16 cellular contexts compared by ENCODE assay signal in genomic region chr21:40936771-40937261, GRCh38.
"Had no signal": no experiment of that assay in that cellular context is flagged by ENCODE, and none has a peak within 500 bp of the region (broad histone marks: within the 10 kb centered on the region; RNA-seq: fewer than 3 reads in every experiment).

No MANE protein-coding gene starts in this region.

- H3K9me3 ChIP-seq: uterus had no signal

- H3K36me3 ChIP-seq: uterus had no signal

- H3K4me3 Mint-ChIP-seq: activated naive CD4-positive, alpha-beta T cell treated with anti-CD3 and anti-CD28 coated beads for 36 hours; activated naive CD8-positive, alpha-beta T cell treated with anti-CD3 and anti-CD28 coated beads, Interleukin-2, amount 50 U/mL, for 24 hours; activated T-helper 17 cell treated with anti-CD3 and anti-CD28 coated beads, Interleukin-2, amount 50 U/mL, for 72 hours; endodermal cell; nephron progenitor cell; stimulated activated effector memory CD8-positive, alpha-beta T cell treated with anti-CD3 and anti-CD28 coated beads, Interleukin-12 subunit alpha, Interleukin-12 subunit beta, amount 100 ng/mL, for 72 hours had no signal

- H3K79me2 ChIP-seq: hepatocyte had no signal

- ATAC-seq: activated naive CD8-positive, alpha-beta T cell treated with anti-CD3 and anti-CD28 coated beads, Interleukin-2, amount 50 U/mL, for 24 hours; activated T-helper 17 cell treated with anti-CD3 and anti-CD28 coated beads, Interleukin-2, amount 50 U/mL, for 72 hours; esophagus mucosa; stimulated activated effector memory CD8-positive, alpha-beta T cell treated with anti-CD3 and anti-CD28 coated beads, Interleukin-12 subunit alpha, Interleukin-12 subunit beta, amount 100 ng/mL, for 72 hours had no signal

- H3K36me3 Mint-ChIP-seq: stimulated activated effector memory CD8-positive, alpha-beta T cell treated with anti-CD3 and anti-CD28 coated beads, Interleukin-12 subunit alpha, Interleukin-12 subunit beta, amount 100 ng/mL, for 72 hours had no signal

- H3K27ac Mint-ChIP-seq: activated naive CD4-positive, alpha-beta T cell treated with anti-CD3 and anti-CD28 coated beads for 36 hours; activated naive CD8-positive, alpha-beta T cell treated with anti-CD3 and anti-CD28 coated beads, Interleukin-2, amount 50 U/mL, for 24 hours; activated T-helper 17 cell treated with anti-CD3 and anti-CD28 coated beads, Interleukin-2, amount 50 U/mL, for 72 hours; endodermal cell; nephron progenitor cell; stimulated activated effector memory CD8-positive, alpha-beta T cell treated with anti-CD3 and anti-CD28 coated beads, Interleukin-12 subunit alpha, Interleukin-12 subunit beta, amount 100 ng/mL, for 72 hours had no signal

- H3K9me3 Mint-ChIP-seq: activated naive CD4-positive, alpha-beta T cell treated with anti-CD3 and anti-CD28 coated beads for 36 hours; activated naive CD8-positive, alpha-beta T cell treated with anti-CD3 and anti-CD28 coated beads, Interleukin-2, amount 50 U/mL, for 24 hours; endodermal cell had no signal

- H3K4me3 ChIP-seq: dorsolateral prefrontal cortex, hepatocyte, uterus had no signal

- H3K27me3 ChIP-seq: dorsolateral prefrontal cortex, hepatocyte, uterus had no signal

- H3K4me1 ChIP-seq: uterus had no signal

- H3K4me1 Mint-ChIP-seq: activated naive CD8-positive, alpha-beta T cell treated with anti-CD3 and anti-CD28 coated beads, Interleukin-2, amount 50 U/mL, for 24 hours; activated T-helper 17 cell treated with anti-CD3 and anti-CD28 coated beads, Interleukin-2, amount 50 U/mL, for 72 hours; nephron progenitor cell; stimulated activated effector memory CD8-positive, alpha-beta T cell treated with anti-CD3 and anti-CD28 coated beads, Interleukin-12 subunit alpha, Interleukin-12 subunit beta, amount 100 ng/mL, for 72 hours had no signal

- FAIRE-seq: kidney had no signal

- H2AFZ ChIP-seq: hepatocyte had no signal

- H3K27ac ChIP-seq: dorsolateral prefrontal cortex, hepatocyte, uterus had no signal

- H3K4me2 ChIP-seq: hepatocyte had no signal

- DNase-seq: activated CD4-positive, CD25-positive, alpha-beta regulatory T cell treated with anti-CD3 and anti-CD28 coated beads, Interleukin-2, amount 50 U/mL, for 72 hours; activated naive CD4-positive, alpha-beta T cell treated with anti-CD3 and anti-CD28 coated beads for 36 hours; activated naive CD8-positive, alpha-beta T cell treated with anti-CD3 and anti-CD28 coated beads, Interleukin-2, amount 50 U/mL, for 24 hours; aorta; dorsolateral prefrontal cortex; endodermal cell; kidney; nephron progenitor cell; stimulated activated CD4-positive, alpha-beta T cell treated with anti-CD3 and anti-CD28 coated beads, Interleukin-12 subunit alpha, Interleukin-12 subunit beta, amount 100 ng/mL, for 4 hours; T-helper 1 cell; T1000; uterus had no signal
